Comparison of ENCODE assay signal across 20 cellular contexts in genomic region chr11:60758671-60759070, GRCh38. TPM values are rescaled to one million over a fixed set of nuclear protein-coding genes. Genes with fewer than 3 reads are reported as not detected.
"Had no signal": no experiment of that assay in that cellular context is flagged by ENCODE, and none has a peak within 500 bp of the region (broad histone marks: within the 10 kb centered on the region; RNA-seq: fewer than 3 reads in every experiment).

No MANE protein-coding gene starts in this region.

RNA-seq across cellular contexts. Expression of gene MS4A15, which starts 2.0 kb away (rescaled TPM):
- total RNA-seq: heart left ventricle, kidney epithelial cell, left ventricle myocardium inferior, lower leg skin, mammary epithelial cell, mononuclear cell, natural killer cell, omental fat pad, progenitor cell of endocrine pancreas, pulmonary artery endothelial cell, renal cortical epithelial cell, right atrium auricular region, right lobe of liver, skeletal muscle tissue, stomach, thyroid gland, transverse colon, urinary bladder, vagina had no signal

RNA-seq across cellular contexts. Expression of gene MS4A10, which starts 26.5 kb away (rescaled TPM):
- total RNA-seq: heart left ventricle, kidney epithelial cell, left ventricle myocardium inferior, lower leg skin, mammary epithelial cell, mononuclear cell, natural killer cell, omental fat pad, progenitor cell of endocrine pancreas, pulmonary artery endothelial cell, renal cortical epithelial cell, right atrium auricular region, right lobe of liver, skeletal muscle tissue, thyroid gland, urinary bladder, vagina had no signal

RNA-seq across cellular contexts. Expression of gene MS4A18, which starts 34.2 kb away (rescaled TPM):
- total RNA-seq: heart left ventricle, kidney epithelial cell, left ventricle myocardium inferior, lower leg skin, mammary epithelial cell, mononuclear cell, natural killer cell, omental fat pad, ovary, progenitor cell of endocrine pancreas, pulmonary artery endothelial cell, renal cortical epithelial cell, right atrium auricular region, right lobe of liver, skeletal muscle tissue, stomach, thyroid gland, transverse colon, urinary bladder, vagina had no signal

RNA-seq across cellular contexts. Expression of gene MS4A8, which starts 59.3 kb away (rescaled TPM):
- total RNA-seq: heart left ventricle, kidney epithelial cell, left ventricle myocardium inferior, lower leg skin, mammary epithelial cell, mononuclear cell, natural killer cell, omental fat pad, pulmonary artery endothelial cell, renal cortical epithelial cell, right atrium auricular region, thyroid gland, vagina had no signal
